In genomic region chr2:229921101-229921891, GRCh38 we compare ENCODE assay signal across 1 cellular context.
TF ChIP-seq lines count a peak whose summit lies in the region.

No MANE protein-coding gene starts in this region.

TF ChIP-seq in HepG2, 621 proteins besides CTCF, POLR2A, EP300 and RAD21 (continued from another document and continues in another):
- no peak for TF ChIP-seq AKNA (CRISPR knock-in tag; IDR thresholded peaks at IDR 0.05; ENCODE audit: borderline replicate concordance)
- TF ChIP-seq ZMAT3 (CRISPR knock-in tag; conservative IDR thresholded peaks at IDR 0.05), result peak; percentile 70
- TF ChIP-seq MXD4 (CRISPR knock-in tag; IDR thresholded peaks at IDR 0.05), result no peak
- TF ChIP-seq SIX4 (CRISPR knock-in tag; IDR thresholded peaks at IDR 0.05), result no peak
- no peak for TF ChIP-seq RBAK (CRISPR knock-in tag; IDR thresholded peaks at IDR 0.05)
- no peak for TF ChIP-seq CENPBD1 (CRISPR knock-in tag; IDR thresholded peaks at IDR 0.05; ENCODE audit: borderline replicate concordance, low read depth)
- no peak for TF ChIP-seq ZNF513 (CRISPR knock-in tag; conservative IDR thresholded peaks at IDR 0.05)
- TF ChIP-seq ELF1 (CRISPR knock-in tag; IDR thresholded peaks at IDR 0.05), result peak; percentile 93
- no peak; the same call in 1 of the 2 replicates for TF ChIP-seq THAP9 (CRISPR knock-in tag; IDR thresholded peaks at IDR 0.05; ENCODE audit: borderline replicate concordance)
- TF ChIP-seq FOXO1 (CRISPR knock-in tag; IDR thresholded peaks at IDR 0.05), result peak; percentile 19; the same call in 1 of the 2 replicates
- TF ChIP-seq ZNF143 (CRISPR knock-in tag; IDR thresholded peaks at IDR 0.05), result peak; percentile 47
- no peak for TF ChIP-seq SNAPC4 (CRISPR knock-in tag; IDR thresholded peaks at IDR 0.05)
- TF ChIP-seq NFE2 (CRISPR knock-in tag; IDR thresholded peaks at IDR 0.05), result no peak
- TF ChIP-seq HOXD1 (CRISPR knock-in tag; IDR thresholded peaks at IDR 0.05), result no peak
- TF ChIP-seq AHDC1 (CRISPR knock-in tag; IDR thresholded peaks at IDR 0.05; ENCODE audit: borderline replicate concordance), result peak; percentile 54; the same call in 1 of the 2 replicates
- no peak for TF ChIP-seq SP5 (CRISPR knock-in tag; IDR thresholded peaks at IDR 0.05; ENCODE audit: borderline replicate concordance, low read depth)
- no peak for TF ChIP-seq TFAP4 (IDR thresholded peaks at IDR 0.05; ENCODE audit: borderline replicate concordance, low read depth)
- no peak; the same call in 1 of the 2 replicates for TF ChIP-seq ZNF383 (CRISPR knock-in tag; IDR thresholded peaks at IDR 0.05; ENCODE audit: borderline replicate concordance)
- no peak for TF ChIP-seq SKI (IDR thresholded peaks at IDR 0.05; ENCODE audit: partially characterized antibody)
- no peak for TF ChIP-seq MYC (CRISPR knock-in tag; IDR thresholded peaks at IDR 0.05; ENCODE audit: borderline replicate concordance)
- TF ChIP-seq ZNF138 (CRISPR knock-in tag; IDR thresholded peaks at IDR 0.05; ENCODE audit: low read depth), result no peak
- no peak for TF ChIP-seq ZNF670 (CRISPR knock-in tag; IDR thresholded peaks at IDR 0.05; ENCODE audit: borderline replicate concordance)
- no peak for TF ChIP-seq RCOR2 (CRISPR knock-in tag; IDR thresholded peaks at IDR 0.05)
- no peak for TF ChIP-seq ZNF552 (CRISPR knock-in tag; IDR thresholded peaks at IDR 0.05; ENCODE audit: borderline replicate concordance)
- no peak for TF ChIP-seq MTF2 (CRISPR knock-in tag; IDR thresholded peaks at IDR 0.05; ENCODE audit: borderline replicate concordance)
- no peak for TF ChIP-seq BCLAF1 (IDR thresholded peaks at IDR 0.05)
- no peak for TF ChIP-seq CENPT (CRISPR knock-in tag; IDR thresholded peaks at IDR 0.05; ENCODE audit: low read depth)
